1 cellular context compared by ENCODE assay signal in genomic region chr3:77041156-77041696, GRCh38.
TF ChIP-seq lines count a peak whose summit lies in the region.

No MANE protein-coding gene starts in this region.

TF ChIP-seq in GM23338, 12 proteins besides CTCF, POLR2A, EP300 and RAD21 (continued from another document):
- TF ChIP-seq ZNF462 (CRISPR knock-in tag; IDR thresholded peaks at IDR 0.05) (no peak), JUNB (IDR thresholded peaks at IDR 0.05; ENCODE audit: unreplicated experiment) (no peak)
TF ChIP-seq in GM23338: peak in this region for 0.
